Comparison of ENCODE assay signal across 1 cellular context in the genomic region with DNA sequence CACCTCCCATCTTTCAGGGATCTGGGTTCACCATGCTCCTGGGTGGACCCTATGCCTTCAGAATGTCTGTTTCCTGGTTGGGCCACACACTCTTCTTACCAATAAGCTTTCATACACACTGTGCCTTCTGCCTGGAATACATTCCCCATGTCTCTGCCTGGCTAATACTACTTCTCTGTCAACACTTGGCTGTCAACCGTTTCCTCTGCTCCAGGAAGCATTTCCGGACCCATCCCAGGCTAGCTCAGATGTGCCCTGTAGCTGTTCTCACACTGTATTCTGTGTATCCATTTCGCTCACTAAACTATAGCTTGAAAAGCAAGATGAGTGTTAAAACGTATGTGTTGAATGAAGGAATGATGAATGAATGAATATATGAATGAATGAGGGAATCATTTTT. TPM values are rescaled to one million over a fixed set of nuclear protein-coding genes. Genes with fewer than 3 reads are reported as not detected.
"Had no signal": no experiment of that assay in that cellular context is flagged by ENCODE, and none has a peak within 500 bp of the region (broad histone marks: within the 10 kb centered on the region; RNA-seq: fewer than 3 reads in every experiment).

No MANE protein-coding gene starts in this region.

RNA-seq across cellular contexts. Expression of gene RHCE, which starts 33.5 kb away (rescaled TPM):
- total RNA-seq: NCI-H460 had no signal
